Comparison of ENCODE assay signal across 24 cellular contexts in genomic region chr12:124622326-124622725, GRCh38. TPM values are rescaled to one million over a fixed set of nuclear protein-coding genes. Genes with fewer than 3 reads are reported as not detected.
DNase-seq lines count a peak whose midpoint lies in the region; ATAC-seq and TF ChIP-seq lines count a peak whose summit lies in the region.
"Had no signal": no experiment of that assay in that cellular context is flagged by ENCODE, and none has a peak within 500 bp of the region (broad histone marks: within the 10 kb centered on the region; RNA-seq: fewer than 3 reads in every experiment).

No MANE protein-coding gene starts in this region.

- H2AFZ ChIP-seq in osteoblast (ENCODE audit: low read length) = no peak overlapping the region

- intact Hi-C loops in left colon (cut with DNase I, micrococcal nuclease) = no loop called here

- no peaks in the 10 kb centered on the region for H3K79me2 ChIP-seq in osteoblast (ENCODE audit: insufficient read depth, low read length)

- H3K4me1 ChIP-seq in RWPE2 (ENCODE audit: insufficient read depth, poor library complexity, severe bottlenecking) = peaks cover 42% of the 10 kb centered on the region
- peaks cover 31% of the 10 kb centered on the region for H3K4me1 ChIP-seq in osteoblast (ENCODE audit: insufficient read depth, low read length)
- H3K4me1 ChIP-seq: HAP-1 had no signal

- DNase-seq in NAMALWA (ENCODE audit: low spot score) = peak; percentile 13
- no peak for DNase-seq in RWPE2 (ENCODE audit: low spot score)
- peak in 1 of 2 donors; percentile 39 for DNase-seq in left colon
- peak; percentile 71 for DNase-seq in osteoblast (ENCODE audit: insufficient read length, low spot score, missing footprints)
- DNase-seq in stimulated activated CD4-positive, alpha-beta T cell treated with anti-CD3 and anti-CD28 coated beads, Interleukin-2, amount 100 ng/mL, for 48 hours = no peak
- DNase-seq in NCI-H187 treated with DMSO at 0.1 percent for 48 hours (lab: John Stamatoyannopoulos, UW) = no peak
- no peak for DNase-seq in coronary artery (ENCODE audit: low spot score)
- DNase-seq: ACHN; CD8-positive, alpha-beta T cell; DND-41; GM23248; KG1; NCI-H1105; NCI-H2081; NCI-H2171; NCI-H345; NCI-H524; NCI-H774 had no signal

- TF ChIP-seq CTCF in RWPE2 (IDR thresholded peaks at IDR 0.05; ENCODE audit: poor library complexity, severe bottlenecking) (no peak), osteoblast (IDR thresholded peaks at IDR 0.05; ENCODE audit: extremely low read depth, low read depth, low read length) (no peak), coronary artery (IDR thresholded peaks at IDR 0.05) (no peak)

- H3K9me3 ChIP-seq in RWPE2 (ENCODE audit: severe bottlenecking) (no peaks in the 10 kb centered on the region), osteoblast (ENCODE audit: low read depth, low read length) (peaks cover 5% of the 10 kb centered on the region)
- H3K9me3 ChIP-seq: BLaER1, HAP-1, SJSA1 had no signal

- no peak overlapping the region for H3K4me2 ChIP-seq in osteoblast (ENCODE audit: insufficient read depth, low read length)
- H3K4me2 ChIP-seq: BLaER1 had no signal

- H3K27me3 ChIP-seq in RWPE2 (ENCODE audit: insufficient read depth, poor library complexity, severe bottlenecking) (no peaks in the 10 kb centered on the region), osteoblast (ENCODE audit: insufficient read depth, low read length) (peaks cover 3% of the 10 kb centered on the region)
- H3K27me3 ChIP-seq: SJSA1 had no signal

- H4K20me1 ChIP-seq in osteoblast (ENCODE audit: insufficient read depth, low read length) = no peaks in the 10 kb centered on the region
- H4K20me1 ChIP-seq: BLaER1 had no signal

- peak overlapping the region; percentile 79 for H3K27ac ChIP-seq in RWPE2 (ENCODE audit: poor library complexity, severe bottlenecking)
- H3K27ac ChIP-seq in osteoblast (ENCODE audit: low read depth, low read length) = no peak overlapping the region
- no peak overlapping the region for H3K27ac ChIP-seq in coronary artery
- H3K27ac ChIP-seq: BLaER1, HL-60, SJSA1 had no signal

- H3K4me3 ChIP-seq in RWPE2 (ENCODE audit: severe bottlenecking) (no peak overlapping the region), osteoblast (ENCODE audit: insufficient read depth, low read length) (no peak overlapping the region), coronary artery (no peak overlapping the region)
- H3K4me3 ChIP-seq: BLaER1, GM12878, HAP-1, SJSA1 had no signal

- no peaks in the 10 kb centered on the region for H3K36me3 ChIP-seq in RWPE2 (ENCODE audit: low read depth)
- no peaks in the 10 kb centered on the region for H3K36me3 ChIP-seq in osteoblast (ENCODE audit: insufficient read depth, low read length)
- H3K36me3 ChIP-seq: BLaER1, HAP-1, SJSA1 had no signal

- ATAC-seq in RWPE2 (ENCODE audit: low read depth) (no peak), left colon (peak; percentile 34)
- ATAC-seq: CD8-positive, alpha-beta T cell; GM12878; Right ventricle myocardium inferior had no signal

RNA-seq across cellular contexts. Expression of gene NCOR2, which starts 54.9 kb away (rescaled TPM):
- total RNA-seq in left colon = 100 to 1,000 TPM; 134 to 153 TPM
- total RNA-seq in osteoblast = 45.2 and 47.1 TPM in 2 replicates

Comparison
In these comparisons a context has a peak if more than half of its experiments do, and no peak if none do; other contexts are left out.
1. DNase-seq: peak in NAMALWA (single experiment) and osteoblast (single experiment); none in RWPE2 (single experiment), stimulated activated CD4-positive, alpha-beta T cell treated with anti-CD3 and anti-CD28 coated beads, Interleukin-2, amount 100 ng/mL, for 48 hours (0 of 2), NCI-H187 treated with DMSO at 0.1 percent for 48 hours (single experiment) and coronary artery (single experiment).